ENCODE assay signal across 23 cellular contexts in genomic region chr11:131568318-131568717, GRCh38.
DNase-seq lines count a peak whose midpoint lies in the region; ATAC-seq, FAIRE-seq and TF ChIP-seq lines count a peak whose summit lies in the region.
"Had no signal": no experiment of that assay in that cellular context is flagged by ENCODE, and none has a peak within 500 bp of the region (broad histone marks: within the 10 kb centered on the region; RNA-seq: fewer than 3 reads in every experiment).

No MANE protein-coding gene starts in this region.

- no peak for DNase-seq in HepG2 (ENCODE audit: low spot score)
- DNase-seq in right lobe of liver: no peak
- peak in 1 of 4 experiments; percentile 8 for DNase-seq in K562 (ENCODE audit: extremely low read depth in 1 of 4, low spot score in 3 of 4)
- no peak for DNase-seq in type B pancreatic cell (ENCODE audit: extremely low spot score, unreplicated experiment)
- DNase-seq: AML-193; CD4-positive, alpha-beta memory T cell; CD8-positive, alpha-beta memory T cell; COR-L47; DMS 273 treated with DMSO at 0.1 percent for 48 hours; DMS153; DMS53; DMS79; DND-41; EL; GDM1 had no signal

- WGBS in HepG2 (ENCODE audit: low lambda C conversion rate): 0% methylated on average over 1 of the region's 1 CpG
- 44% methylated on average over 1 of the region's 1 CpG for WGBS in right lobe of liver (ENCODE audit: insufficient coverage, low coverage, low lambda C conversion rate, missing lambda C conversion rate)
- WGBS in K562 (ENCODE audit: insufficient coverage, low coverage, missing lambda C conversion rate): 0% methylated on average over 1 of the region's 1 CpG

- ATAC-seq in HepG2 (no peak), right lobe of liver (no peak), K562 (no peak), HG02852 (IDR thresholded peaks at IDR 0.05; ENCODE audit: unreplicated experiment) (no peak)
- ATAC-seq: A549 had no signal

- intact Hi-C loops in HepG2 (cut with micrococcal nuclease; ENCODE audit: unreplicated experiment): no loop called here
- intact Hi-C loops in right lobe of liver (cut with DNase I): no loop called here
- intact Hi-C loops in K562 (cut with micrococcal nuclease): no loop called here

- H3K4me2 ChIP-seq in HepG2 (ENCODE audit: low read depth, low read length) (no peak overlapping the region), K562 (ENCODE audit: insufficient read depth, low read length) (no peak overlapping the region)
- H3K4me2 ChIP-seq: A549; BLaER1 treated with 17β-estradiol and CSF1 and Interleukin-3, amounts not matched to agents 10 nM and 100 nM had no signal

- no peak for TF ChIP-seq CTCF in HepG2 (CRISPR knock-in tag; IDR thresholded peaks at IDR 0.05)
- TF ChIP-seq CTCF in right lobe of liver (IDR thresholded peaks at IDR 0.05): no peak
- TF ChIP-seq CTCF in K562 (IDR thresholded peaks at IDR 0.05 in 2 of 3, conservative IDR thresholded peaks at IDR 0.05 in 1 of 3; ENCODE audit: insufficient read depth in 2 of 3, low read depth in 1 of 3, low read length in 3 of 3): no peak
- TF ChIP-seq CTCF in type B pancreatic cell (conservative IDR thresholded peaks at IDR 0.05): no peak

- H3K4me1 ChIP-seq in HepG2 (ENCODE audit: insufficient read depth, low read length) (no peaks in the 10 kb centered on the region), right lobe of liver (no peaks in the 10 kb centered on the region), K562 (replicated peaks in 1 of 2; ENCODE audit: control insufficient read depth in 2 of 2, insufficient read depth in 2 of 2, low read length in 2 of 2) (no peaks in the 10 kb centered on the region)
- H3K4me1 ChIP-seq: A549; BLaER1 treated with 17β-estradiol and CSF1 and Interleukin-3, amounts not matched to agents 10 nM and 100 nM had no signal

- H3K9me3 Mint-ChIP-seq in type B pancreatic cell: no peaks in the 10 kb centered on the region

- H3K4me3 Mint-ChIP-seq in type B pancreatic cell: no peak overlapping the region
- H3K4me3 Mint-ChIP-seq: B cell; CD4-positive, alpha-beta memory T cell; CD8-positive, alpha-beta memory T cell had no signal

- peaks cover 27% of the 10 kb centered on the region for H3K27me3 Mint-ChIP-seq in type B pancreatic cell
- H3K27me3 Mint-ChIP-seq: B cell; CD8-positive, alpha-beta memory T cell had no signal

- H2AFZ ChIP-seq in HepG2 (ENCODE audit: low read length): no peak overlapping the region
- H2AFZ ChIP-seq in K562 (ENCODE audit: low read depth, low read length): no peak overlapping the region

- POLR2A ChIA-PET in HepG2 (lab: Yijun Ruan, JAX): no interaction called here
- POLR2A ChIA-PET in K562 (lab: Yijun Ruan, JAX): no interaction called here

- CTCF ChIA-PET in HepG2 (lab: Yijun Ruan, JAX; ENCODE audit: low intra/inter-chr PET ratio, low total read pairs): no interaction called here
- CTCF ChIA-PET in K562 (lab: Yijun Ruan, JAX; ENCODE audit: low intra/inter-chr PET ratio): no interaction called here

- TF ChIP-seq EP300 in HepG2 (IDR thresholded peaks at IDR 0.05; ENCODE audit: low read depth in 2 of 2, low read length in 2 of 2): no peak
- TF ChIP-seq EP300 in HepG2 (CRISPR knock-in tag; IDR thresholded peaks at IDR 0.05; ENCODE audit: borderline replicate concordance): no peak
- no peak for TF ChIP-seq EP300 in K562 (IDR thresholded peaks at IDR 0.05; ENCODE audit: low read length)

- BruUV-seq in HepG2 (replicated peaks; lab: Mats Ljungman, UMichigan) (no TSS peak), K562 (replicated peaks; lab: Mats Ljungman, UMichigan) (no TSS peak)

- H3K9ac ChIP-seq in HepG2 (ENCODE audit: insufficient read depth, low read depth, low read length) (no peak overlapping the region), K562 (ENCODE audit: insufficient read depth in 1 of 2, low read depth in 2 of 2, low read length in 2 of 2) (no peak overlapping the region)
- H3K9ac ChIP-seq: BLaER1 treated with 17β-estradiol and CSF1 and Interleukin-3, amounts not matched to agents 10 nM and 100 nM had no signal

- H3K27ac ChIP-seq in HepG2 (ENCODE audit: extremely low read length, insufficient read depth, low read length) (no peak overlapping the region), right lobe of liver (no peak overlapping the region), K562 (ENCODE audit: extremely low read depth, low read depth, low read length) (no peak overlapping the region)
- H3K27ac ChIP-seq: 22Rv1; A549; BLaER1 treated with 17β-estradiol and CSF1 and Interleukin-3, amounts not matched to agents 10 nM and 100 nM; C4-2B had no signal

- H3K9me3 ChIP-seq in HepG2 (ENCODE audit: low read length) (no peaks in the 10 kb centered on the region), right lobe of liver (no peaks in the 10 kb centered on the region), K562 (replicated peaks; ENCODE audit: control insufficient read depth, insufficient read depth, low read depth, low read length) (no peaks in the 10 kb centered on the region)
- H3K9me3 ChIP-seq: A549; BLaER1 treated with 17β-estradiol and CSF1 and Interleukin-3, amounts not matched to agents 10 nM and 100 nM had no signal

- H3K27me3 ChIP-seq in HepG2 (ENCODE audit: control insufficient read depth in 1 of 2, insufficient read depth in 2 of 2, low read length in 2 of 2): peaks cover 0 to 22% of the 10 kb centered on the region in 2 experiments; a peak in 2 of 5 replicates
- no peaks in the 10 kb centered on the region for H3K27me3 ChIP-seq in right lobe of liver
- H3K27me3 ChIP-seq in K562 (ENCODE audit: control insufficient read depth in 2 of 2, insufficient read depth in 2 of 2, low read length in 2 of 2): peaks cover 0 to 8% of the 10 kb centered on the region in 2 experiments; a peak in 1 of 5 replicates
- H3K27me3 ChIP-seq: BLaER1 treated with 17β-estradiol and CSF1 and Interleukin-3, amounts not matched to agents 10 nM and 100 nM had no signal

- no peak for TF ChIP-seq POLR2A in HepG2 (IDR thresholded peaks at IDR 0.05; ENCODE audit: insufficient read depth in 1 of 2, low read depth in 2 of 2, low read length in 2 of 2)
- no peak for TF ChIP-seq POLR2A in right lobe of liver (IDR thresholded peaks at IDR 0.05)
- TF ChIP-seq POLR2A in K562 (conservative IDR thresholded peaks at IDR 0.05): no peak

- H3K9me1 ChIP-seq in K562 (ENCODE audit: control insufficient read depth, insufficient read depth, low read length): no peaks in the 10 kb centered on the region

- no peaks in the 10 kb centered on the region for H3K36me3 ChIP-seq in HepG2 (replicated peaks in 1 of 2; ENCODE audit: control insufficient read depth in 1 of 2, insufficient read depth in 2 of 2, low read length in 2 of 2)
- H3K36me3 ChIP-seq in right lobe of liver: no peaks in the 10 kb centered on the region
- no peaks in the 10 kb centered on the region for H3K36me3 ChIP-seq in K562 (ENCODE audit: control insufficient read depth, insufficient read depth, low read length)
- H3K36me3 ChIP-seq: BLaER1 treated with 17β-estradiol and CSF1 and Interleukin-3, amounts not matched to agents 10 nM and 100 nM had no signal

- H3K4me1 Mint-ChIP-seq in type B pancreatic cell (ENCODE audit: unreplicated experiment): peaks cover 14% of the 10 kb centered on the region
- H3K4me1 Mint-ChIP-seq: B cell; CD4-positive, alpha-beta memory T cell; CD8-positive, alpha-beta memory T cell had no signal

- H3K79me2 ChIP-seq in HepG2 (ENCODE audit: insufficient read depth, low read length) (no peaks in the 10 kb centered on the region), K562 (ENCODE audit: control insufficient read depth, insufficient read depth, low read length) (no peaks in the 10 kb centered on the region)

- in situ Hi-C loops in HepG2 (cut with HindIII; ENCODE audit: extremely low pct_ligation_motif_present, low pct_unique_long_range_greater_than_20kb): no loop called here
- in situ Hi-C loops in K562 (cut with MboI): no loop called here

- no peaks in the 10 kb centered on the region for H4K20me1 ChIP-seq in HepG2 (ENCODE audit: insufficient read depth, low read length)
- no peaks in the 10 kb centered on the region for H4K20me1 ChIP-seq in K562 (replicated peaks; ENCODE audit: control insufficient read depth, insufficient read depth, low read length)
- H4K20me1 ChIP-seq: BLaER1 treated with 17β-estradiol and CSF1 and Interleukin-3, amounts not matched to agents 10 nM and 100 nM had no signal

- FAIRE-seq in HepG2 (lab: Jason Lieb, UNC) (no peak), K562 (lab: Jason Lieb, UNC) (no peak)
- FAIRE-seq: A549, GM12891, GM19239 had no signal

- no peak overlapping the region for H3K27ac Mint-ChIP-seq in type B pancreatic cell
- H3K27ac Mint-ChIP-seq: B cell; CD4-positive, alpha-beta memory T cell; CD8-positive, alpha-beta memory T cell had no signal

- TF ChIP-seq RAD21 in HepG2 (CRISPR knock-in tag; IDR thresholded peaks at IDR 0.05) (no peak), K562 (CRISPR knock-in tag; conservative IDR thresholded peaks at IDR 0.05 in 1 of 2, IDR thresholded peaks at IDR 0.05 in 1 of 2) (no peak)

- no peaks in the 10 kb centered on the region for H3K36me3 Mint-ChIP-seq in type B pancreatic cell
- H3K36me3 Mint-ChIP-seq: CD4-positive, alpha-beta memory T cell; CD8-positive, alpha-beta memory T cell had no signal

- H3K4me3 ChIP-seq in HepG2 (replicated peaks in 1 of 3; ENCODE audit: insufficient read depth in 1 of 3, low read depth in 2 of 3, low read length in 3 of 3) (no peak overlapping the region), right lobe of liver (no peak overlapping the region), K562 (no peak overlapping the region)
- H3K4me3 ChIP-seq: A549; BLaER1 treated with 17β-estradiol and CSF1 and Interleukin-3, amounts not matched to agents 10 nM and 100 nM had no signal

TF ChIP-seq in HepG2, 621 proteins besides CTCF, POLR2A, EP300 and RAD21:
- peak; percentile 96 for TF ChIP-seq CREB1 (IDR thresholded peaks at IDR 0.05)
- TF ChIP-seq CREB1 (CRISPR knock-in tag; IDR thresholded peaks at IDR 0.05): no peak
- TF ChIP-seq RORA (CRISPR knock-in tag; IDR thresholded peaks at IDR 0.05): no peak
- peak; percentile 98 for TF ChIP-seq ATF7 (IDR thresholded peaks at IDR 0.05)
- TF ChIP-seq ATF7 (CRISPR knock-in tag; IDR thresholded peaks at IDR 0.05): no peak

TF ChIP-seq in K562, 482 proteins besides CTCF, POLR2A, EP300 and RAD21 (continues in another document):
- TF ChIP-seq BCOR (IDR thresholded peaks at IDR 0.05) (no peak), SPI1 (IDR thresholded peaks at IDR 0.05; ENCODE audit: borderline replicate concordance, low read depth, low read length) (no peak), DIDO1 (tag; IDR thresholded peaks at IDR 0.05; ENCODE audit: low read depth) (no peak), TAF9B (IDR thresholded peaks at IDR 0.05; ENCODE audit: partially characterized antibody) (no peak), ATF7 (IDR thresholded peaks at IDR 0.05) (0 out of 2 replicates have a peak, but pooled peaks have one; percentile 41)
